ENCODE assay signal across 26 cellular contexts in the genomic region with DNA sequence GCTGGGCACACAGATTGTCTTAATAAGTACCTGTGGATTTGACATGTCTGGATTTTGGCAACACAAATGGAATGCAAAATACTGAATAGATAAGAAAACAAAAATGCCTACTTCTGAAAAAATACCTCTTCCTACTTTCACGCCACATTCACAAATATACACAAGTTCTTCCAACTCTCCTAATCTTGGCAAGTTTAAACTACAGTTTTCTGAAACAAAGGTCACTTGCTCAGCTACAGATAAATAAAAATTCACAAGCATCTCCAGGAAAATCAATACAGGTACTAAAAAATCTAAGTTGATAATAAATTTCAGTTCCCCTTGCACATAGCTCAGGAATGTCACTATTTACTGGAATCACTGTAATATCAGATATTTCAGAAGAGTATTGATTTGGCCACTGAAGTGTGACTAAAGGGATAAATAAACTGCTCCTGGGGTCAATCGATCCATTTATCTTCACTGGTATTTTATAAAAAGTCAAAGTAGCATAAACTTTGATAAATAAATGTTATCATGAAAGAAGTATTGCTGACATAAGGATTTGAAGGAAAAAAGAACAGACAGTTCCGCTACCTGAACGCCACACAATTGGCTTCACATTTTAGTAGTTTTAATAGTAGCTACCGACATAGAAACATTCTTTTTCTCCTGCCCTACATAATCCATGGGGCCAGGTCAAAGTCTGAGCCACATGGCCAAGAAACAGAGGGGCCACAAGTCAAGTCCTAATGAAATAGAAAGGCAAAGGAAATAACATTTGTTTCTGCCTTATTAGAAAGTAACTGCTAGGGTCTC.
DNase-seq lines count a peak whose midpoint lies in the region; ATAC-seq, FAIRE-seq and TF ChIP-seq lines count a peak whose summit lies in the region.
"Had no signal": no experiment of that assay in that cellular context is flagged by ENCODE, and none has a peak within 500 bp of the region (broad histone marks: within the 10 kb centered on the region; RNA-seq: fewer than 3 reads in every experiment).

No MANE protein-coding gene starts in this region.

- POLR2A ChIA-PET in IMR-90 (lab: Charles Lee; ENCODE audit: unreplicated experiment), result no interaction called here

- peaks cover 49% of the 10 kb centered on the region for H3K4me1 Mint-ChIP-seq in chondrocyte (ENCODE audit: low read depth)

- no peak overlapping the region for H4K8ac ChIP-seq in IMR-90 (ENCODE audit: low read depth in 2 of 2, low read length in 2 of 2)

- H3K79me1 ChIP-seq in IMR-90 (ENCODE audit: low read depth in 1 of 2, low read length in 2 of 2), result peaks cover 4 to 25% of the 10 kb centered on the region in 2 experiments; a peak in 1 of 4 replicates

- H3K9ac ChIP-seq in IMR-90 (ENCODE audit: low read depth, low read length), result no peak overlapping the region
- H3K9ac ChIP-seq: BLaER1 had no signal

- peaks cover 20% of the 10 kb centered on the region for H3K9me1 ChIP-seq in IMR-90 (ENCODE audit: insufficient read depth, low read length)

- no peak overlapping the region for H4K91ac ChIP-seq in IMR-90 (ENCODE audit: insufficient read depth, low read depth, low read length)

- CTCF ChIA-PET in IMR-90 (lab: Yijun Ruan, JAX), result no interaction called here

- H3K14ac ChIP-seq in IMR-90 (replicated peaks; ENCODE audit: low read depth, low read length), result no peak overlapping the region

- no peak for TF ChIP-seq POLR2A in IMR-90 (IDR thresholded peaks at IDR 0.05; ENCODE audit: low read depth, low read length)
- no peak for TF ChIP-seq POLR2A in right lobe of liver (IDR thresholded peaks at IDR 0.05)

- ATAC-seq in IMR-90 (ENCODE audit: low read depth) (no peak), right lobe of liver (peak; percentile 52 to 75 (median 68)), pancreas (peak in 3 of 4 donors; percentile 22 to 61 (median 47))
- ATAC-seq: K562 had no signal

- peak overlapping the region; percentile 32; the same call in 1 of the 2 replicates for H3K18ac ChIP-seq in IMR-90 (ENCODE audit: low read depth, low read length)

- H3K4ac ChIP-seq in IMR-90 (ENCODE audit: low read depth, low read length), result no peak overlapping the region; the same call in 1 of the 2 replicates

- H3K23ac ChIP-seq in IMR-90 (ENCODE audit: low read depth, low read length), result no peak overlapping the region

- peaks cover 7% of the 10 kb centered on the region; the same call in 1 of the 2 replicates for H3K4me1 ChIP-seq in IMR-90 (ENCODE audit: control insufficient read depth, insufficient read depth, low read length)
- H3K4me1 ChIP-seq in right lobe of liver, result peaks cover 0 to 26% (median 5%) of the 10 kb centered on the region in 4 donors
- peaks cover 0 to 6% (median 0%) of the 10 kb centered on the region in 3 donors for H3K4me1 ChIP-seq in pancreas
- H3K4me1 ChIP-seq: Caco-2 had no signal

- H3K36me3 ChIP-seq in IMR-90 (ENCODE audit: control insufficient read depth, insufficient read depth, low read length) (peaks cover 3% of the 10 kb centered on the region), right lobe of liver (no peaks in the 10 kb centered on the region), pancreas (no peaks in the 10 kb centered on the region)
- H3K36me3 ChIP-seq: BLaER1 had no signal

- in situ Hi-C loops in IMR-90 (cut with MboI; ENCODE audit: low sequenced_read_pairs), result no loop called here

- no peaks in the 10 kb centered on the region for H4K20me1 ChIP-seq in IMR-90 (ENCODE audit: insufficient read depth, low read length)

- WGBS in IMR-90 (ENCODE audit: extremely low coverage in 2 of 2, insufficient read length in 1 of 2), 2 experiments, result 100% methylated on average over 1 of the region's 5 CpGs; no CpG with 5 or more reads in 1 of the 2 experiments
- WGBS in right lobe of liver (ENCODE audit: insufficient coverage, low coverage, low lambda C conversion rate, missing lambda C conversion rate), result 13% methylated on average over 5 of the region's 5 CpGs
- 15% methylated on average over 5 of the region's 5 CpGs for WGBS in pancreas, 2 donors

- no peaks in the 10 kb centered on the region for H3K9me3 Mint-ChIP-seq in chondrocyte (ENCODE audit: low read depth)
- H3K9me3 Mint-ChIP-seq: CD4-positive, alpha-beta memory T cell; HFFc6 had no signal

- BruUV-seq in IMR-90 (replicated peaks; lab: Mats Ljungman, UMichigan), result no TSS peak

- H3K27me3 ChIP-seq in IMR-90 (ENCODE audit: control insufficient read depth, insufficient read depth, low read length), result no peaks in the 10 kb centered on the region
- H3K27me3 ChIP-seq in right lobe of liver, result no peaks in the 10 kb centered on the region
- no peaks in the 10 kb centered on the region for H3K27me3 ChIP-seq in pancreas
- H3K27me3 ChIP-seq: BLaER1 had no signal

- H3K27me3 Mint-ChIP-seq in chondrocyte (ENCODE audit: low read depth), result no peaks in the 10 kb centered on the region

- DNase-seq in IMR-90 (no peak), chondrocyte (ENCODE audit: low spot score) (no peak), right lobe of liver (no peak), pancreas (no peak), hepatic stellate cell (ENCODE audit: low spot score) (no peak), NCI-H1694 (lab: John Stamatoyannopoulos, UW) (no peak), NCI-H1092 (lab: John Stamatoyannopoulos, UW) (no peak)
- no peak for DNase-seq in effector CD8-positive, alpha-beta T cell (lab: John Stamatoyannopoulos, UW)
- DNase-seq: Caco-2; CD4-positive, alpha-beta memory T cell; DMS 273 treated with DMSO at 0.1 percent for 48 hours; DMS79 treated with DMSO at 0.1 percent for 48 hours; H7; HFFc6; NCI-H1092 treated with DMSO at 0.1 percent for 48 hours; NCI-H1436 treated with DMSO at 0.1 percent for 48 hours; NCI-H2029; NCI-H226; NCI-H510A treated with DMSO at 0.1 percent for 48 hours; NCI-H748 treated with DMSO at 0.1 percent for 48 hours; PC-9; RPMI8226; SIG-M5 had no signal

- H3K56ac ChIP-seq in IMR-90 (ENCODE audit: extremely low read depth, insufficient read depth, low read length), result no peak overlapping the region

- intact Hi-C loops in IMR-90 (cut with micrococcal nuclease), result no loop called here
- intact Hi-C loops in right lobe of liver (cut with DNase I), result no loop called here
- intact Hi-C loops in pancreas (cut with DNase I), result no loop called here

- H2AK5ac ChIP-seq in IMR-90 (ENCODE audit: low read depth, low read length), result peak overlapping the region; percentile 43; the same call in 1 of the 2 replicates

- H2BK20ac ChIP-seq in IMR-90 (ENCODE audit: low read depth, low read length), result no peak overlapping the region

- no peak for TF ChIP-seq RAD21 in IMR-90 (IDR thresholded peaks at IDR 0.05; ENCODE audit: low read length)

- no peak overlapping the region for H2AK9ac ChIP-seq in IMR-90 (replicated peaks; ENCODE audit: low read depth, low read length, poor library complexity)

- FAIRE-seq in pancreas (lab: Jason Lieb, UNC), result no peak
- FAIRE-seq: GM12891, K562 had no signal

- H2BK120ac ChIP-seq in IMR-90 (ENCODE audit: low read depth, low read length), result no peak overlapping the region

- peak overlapping the region; percentile 62 for H3K27ac Mint-ChIP-seq in chondrocyte (ENCODE audit: unreplicated experiment)
- H3K27ac Mint-ChIP-seq: HFFc6 had no signal

- TF ChIP-seq CTCF in IMR-90 (conservative IDR thresholded peaks at IDR 0.05; ENCODE audit: low read depth, low read length), result no peak
- TF ChIP-seq CTCF in chondrocyte (IDR thresholded peaks at IDR 0.05), result no peak
- no peak for TF ChIP-seq CTCF in right lobe of liver (IDR thresholded peaks at IDR 0.05)
- no peak for TF ChIP-seq CTCF in pancreas (IDR thresholded peaks at IDR 0.05)

- H3K9me3 ChIP-seq in IMR-90 (ENCODE audit: control insufficient read depth, insufficient read depth, low read length) (no peaks in the 10 kb centered on the region), right lobe of liver (no peaks in the 10 kb centered on the region), pancreas (no peaks in the 10 kb centered on the region)
- H3K9me3 ChIP-seq: BLaER1, Caco-2 had no signal

- H2BK15ac ChIP-seq in IMR-90 (ENCODE audit: low read depth, low read length), result no peak overlapping the region; the same call in 2 of the 3 replicates

- no peak overlapping the region for H2BK5ac ChIP-seq in IMR-90 (ENCODE audit: low read depth, low read length, poor library complexity, severe bottlenecking)

- H2AFZ ChIP-seq in IMR-90 (replicated peaks; ENCODE audit: low read length, poor library complexity), result no peak overlapping the region
- H2AFZ ChIP-seq: PC-9 had no signal

- H3K36me3 Mint-ChIP-seq in chondrocyte (ENCODE audit: low read depth), result peaks cover 16% of the 10 kb centered on the region
- H3K36me3 Mint-ChIP-seq: CD4-positive, alpha-beta memory T cell had no signal

- H3K4me3 ChIP-seq in IMR-90 (ENCODE audit: insufficient read depth, low read depth, low read length) (no peak overlapping the region), right lobe of liver (no peak overlapping the region), pancreas (no peak overlapping the region)
- H3K4me3 ChIP-seq: BLaER1, K562, PC-9 had no signal

- no peak overlapping the region for H4K5ac ChIP-seq in IMR-90 (ENCODE audit: low read depth, low read length)

- no peak overlapping the region for H3K27ac ChIP-seq in IMR-90 (ENCODE audit: insufficient read depth, low read length)
- peak overlapping the region; percentile 43 to 65 (median 57) for H3K27ac ChIP-seq in right lobe of liver
- H3K27ac ChIP-seq in pancreas, result no peak overlapping the region
- H3K27ac ChIP-seq: BLaER1, PC-9 had no signal

- no peak overlapping the region for H3K4me3 Mint-ChIP-seq in chondrocyte (ENCODE audit: unreplicated experiment)
- H3K4me3 Mint-ChIP-seq: CD4-positive, alpha-beta memory T cell; HFFc6 had no signal

- no peak overlapping the region for H3K4me2 ChIP-seq in IMR-90 (ENCODE audit: low read depth, low read length)
- H3K4me2 ChIP-seq: PC-9 had no signal

- dilution Hi-C loops in IMR-90 (cut with HindIII; ENCODE audit: low sequenced_read_pairs, unreplicated experiment), result no loop called here

TF ChIP-seq in IMR-90, 13 proteins besides CTCF, POLR2A, EP300 and RAD21 (continues in another document):
- TF ChIP-seq RFX5 (IDR thresholded peaks at IDR 0.05; ENCODE audit: low read depth, low read length) (no peak), SMC3 (IDR thresholded peaks at IDR 0.05; ENCODE audit: low read depth, low read length) (no peak), ELK1 (IDR thresholded peaks at IDR 0.05; ENCODE audit: borderline replicate concordance, low read depth, low read length) (no peak)

Comparison
In these comparisons a context has a peak if more than half of its experiments do, and no peak if none do; other contexts are left out.
1. H3K27ac ChIP-seq: peak in right lobe of liver (3 of 3); none in IMR-90 (single experiment) and pancreas (0 of 4).